Comparison of ENCODE assay signal across 8 cellular contexts in genomic region chr20:51318058-51318960, GRCh38.
A peak's percentile ranks its signal among the peaks of the same experiment; 100 is the strongest.
DNase-seq lines count a peak whose midpoint lies in the region; ATAC-seq, FAIRE-seq and TF ChIP-seq lines count a peak whose summit lies in the region.

No MANE protein-coding gene starts in this region.

- no TSS peak for BruUV-seq in A673 (replicated peaks; lab: Mats Ljungman, UMichigan)

- no peak overlapping the region for H3K4me2 ChIP-seq in keratinocyte (ENCODE audit: control insufficient read depth, extremely low read depth, insufficient read depth, low read depth, low read length)

- peaks cover 3% of the 10 kb centered on the region for H3K4me1 Mint-ChIP-seq in activated naive CD8-positive, alpha-beta T cell (ENCODE audit: low read depth)

- FAIRE-seq in keratinocyte (lab: Jason Lieb, UNC), result no peak

- dilution Hi-C loops in keratinocyte (cut with MboI; ENCODE audit: extremely low pct_ligation_motif_present, low sequenced_read_pairs), result no loop called here

- no peaks in the 10 kb centered on the region for H3K79me2 ChIP-seq in keratinocyte (ENCODE audit: control insufficient read depth, insufficient read depth, low read length)

- DNase-seq in A673 (ENCODE audit: low spot score) (peak; percentile 75), H7 (peak; percentile 85), SKM-1 treated with dmso at 0.1 percent for 144 hours (lab: John Stamatoyannopoulos, UW; ENCODE audit: unreplicated experiment) (peak; percentile 25), keratinocyte (ENCODE audit: low read depth, low spot score) (no peak)
- peak; percentile 19 to 33 for DNase-seq in stimulated activated CD8-positive, alpha-beta memory T cell treated with anti-CD3 and anti-CD28 coated beads, Interleukin-15, amount 100 ng/mL, for 48 hours (ENCODE audit: low read depth in 2 of 2)

- no peak overlapping the region for H2AFZ ChIP-seq in keratinocyte (ENCODE audit: control insufficient read depth, low read length)

- no peaks in the 10 kb centered on the region for H3K9me3 Mint-ChIP-seq in activated naive CD8-positive, alpha-beta T cell (ENCODE audit: low read depth)

- H3K36me3 Mint-ChIP-seq in activated naive CD8-positive, alpha-beta T cell, result no peaks in the 10 kb centered on the region

- no peaks in the 10 kb centered on the region for H3K9me3 ChIP-seq in A673 (ENCODE audit: low read depth, low read length, poor library complexity, severe bottlenecking)
- H3K9me3 ChIP-seq in keratinocyte (ENCODE audit: control insufficient read depth, low read depth, low read length), result peaks cover 4% of the 10 kb centered on the region

- no peaks in the 10 kb centered on the region for H4K20me1 ChIP-seq in keratinocyte (ENCODE audit: control insufficient read depth, extremely low read depth, insufficient read depth, low read length)

- peak overlapping the region; percentile 43 for H3K4me3 Mint-ChIP-seq in activated naive CD8-positive, alpha-beta T cell

- no peaks in the 10 kb centered on the region for H3K9me1 ChIP-seq in keratinocyte (ENCODE audit: control insufficient read depth, extremely low read depth, insufficient read depth, low read length)

- H3K27ac ChIP-seq in A673 (ENCODE audit: low read depth, low read length, poor library complexity, severe bottlenecking) (no peak overlapping the region), keratinocyte (ENCODE audit: control insufficient read depth, insufficient read depth, low read length) (no peak overlapping the region)

- CTCF ChIA-PET in A673 (lab: Charles Lee), result interaction anchor here (0.6 to 1.6 kb wide), 4 partner anchors 11 to 331 kb away, joined by 3 to 16 read pairs (median 4); no protein-coding TSS in a partner anchor

- no peaks in the 10 kb centered on the region for H3K4me1 ChIP-seq in A673 (ENCODE audit: insufficient read depth, low read length, poor library complexity, severe bottlenecking)
- H3K4me1 ChIP-seq in keratinocyte (ENCODE audit: control insufficient read depth, extremely low read depth, insufficient read depth, low read length), result no peaks in the 10 kb centered on the region

- intact Hi-C loops in A673 (cut with micrococcal nuclease; ENCODE audit: unreplicated experiment), result no loop called here

- no peaks in the 10 kb centered on the region for H3K27me3 ChIP-seq in A673 (replicated peaks; ENCODE audit: insufficient read depth, low read depth, low read length, poor library complexity)
- peaks cover 1% of the 10 kb centered on the region; the same call in 1 of the 2 replicates for H3K27me3 ChIP-seq in H7 (ENCODE audit: control insufficient read depth, insufficient read depth, low read length)
- H3K27me3 ChIP-seq in keratinocyte (ENCODE audit: control insufficient read depth, extremely low read depth, insufficient read depth, low read length), result no peaks in the 10 kb centered on the region

- peak overlapping the region; percentile 16 for H3K27ac Mint-ChIP-seq in activated naive CD8-positive, alpha-beta T cell

- no peak for ATAC-seq in GM21786 (IDR thresholded peaks at IDR 0.05; ENCODE audit: unreplicated experiment)
- ATAC-seq in GM18517 (IDR thresholded peaks at IDR 0.05; ENCODE audit: unreplicated experiment), result no peak

- TF ChIP-seq CTCF in A673 (conservative IDR thresholded peaks at IDR 0.05; ENCODE audit: low read depth, low read length) (peak; percentile 91), keratinocyte (optimal IDR thresholded peaks at IDR 0.05 in 1 of 3, IDR thresholded peaks at IDR 0.05 in 1 of 3, conservative IDR thresholded peaks at IDR 0.05 in 1 of 3; ENCODE audit: extremely low read depth in 1 of 3, insufficient read depth in 2 of 3, low read length in 3 of 3) (peak; percentile 52 to 53 (median 53))

- POLR2A ChIA-PET in A673 (lab: Charles Lee; ENCODE audit: low non-redundant PET), result no interaction called here

- peaks cover 2% of the 10 kb centered on the region for H3K27me3 Mint-ChIP-seq in activated naive CD8-positive, alpha-beta T cell

- H3K9ac ChIP-seq in keratinocyte (ENCODE audit: control insufficient read depth, extremely low read depth, insufficient read depth, low read length), result no peak overlapping the region

- no peak overlapping the region for H3K4me3 ChIP-seq in A673 (ENCODE audit: low read depth, low read length, poor library complexity, severe bottlenecking)
- no peak overlapping the region for H3K4me3 ChIP-seq in H7 (ENCODE audit: insufficient read depth, low read depth, low read length)
- no peak overlapping the region for H3K4me3 ChIP-seq in keratinocyte (ENCODE audit: control insufficient read depth in 2 of 3, extremely low read depth in 1 of 3, insufficient read depth in 2 of 3, low read depth in 1 of 3, low read length in 3 of 3)

- no peaks in the 10 kb centered on the region for H3K36me3 ChIP-seq in A673 (ENCODE audit: insufficient read depth, low read length, poor library complexity, severe bottlenecking)
- H3K36me3 ChIP-seq in H7 (replicated peaks; ENCODE audit: control insufficient read depth, insufficient read depth, low read length), result no peaks in the 10 kb centered on the region
- H3K36me3 ChIP-seq in keratinocyte (ENCODE audit: control insufficient read depth in 2 of 2, extremely low read depth in 1 of 2, insufficient read depth in 2 of 2, low read length in 2 of 2), result no peaks in the 10 kb centered on the region
